Comparison of ENCODE assay signal across 9 cellular contexts in genomic region chr11:2888266-2888968, GRCh38. TPM values are rescaled to one million over a fixed set of nuclear protein-coding genes. Genes with fewer than 3 reads are reported as not detected.
A peak's percentile ranks its signal among the peaks of the same experiment; 100 is the strongest.
DNase-seq lines count a peak whose midpoint lies in the region; ATAC-seq and TF ChIP-seq lines count a peak whose summit lies in the region.
"Had no signal": no experiment of that assay in that cellular context is flagged by ENCODE, and none has a peak within 500 bp of the region (broad histone marks: within the 10 kb centered on the region; RNA-seq: fewer than 3 reads in every experiment).

No MANE protein-coding gene starts in this region.

- WGBS in smooth muscle cell (ENCODE audit: low lambda C conversion rate) = 37% methylated on average over 23 of the region's 25 CpGs

- H4K20me1 ChIP-seq in smooth muscle cell (ENCODE audit: low read depth) = peaks cover 16% of the 10 kb centered on the region

- ATAC-seq in HG03159 (IDR thresholded peaks at IDR 0.05; ENCODE audit: unreplicated experiment) = no peak

- no peaks in the 10 kb centered on the region for H3K36me3 ChIP-seq in smooth muscle cell (ENCODE audit: low read depth)

- H3F3A ChIP-seq in smooth muscle cell (ENCODE audit: low read depth) = peaks cover 20% of the 10 kb centered on the region

- peaks cover 13% of the 10 kb centered on the region for H3K4me1 ChIP-seq in smooth muscle cell (ENCODE audit: low read depth)

- TF ChIP-seq CTCF in astrocyte of the spinal cord (IDR thresholded peaks at IDR 0.05; ENCODE audit: low read depth, low read length) = peak; percentile 99
- TF ChIP-seq CTCF in smooth muscle cell (IDR thresholded peaks at IDR 0.05; ENCODE audit: borderline replicate concordance, insufficient read depth, poor library complexity, severe bottlenecking) = peak; percentile 92

- in situ Hi-C loops in astrocyte of the spinal cord (cut with HindIII; ENCODE audit: low sequenced_read_pairs) = no loop called here

- H3K4me2 ChIP-seq in smooth muscle cell = no peak overlapping the region

- no peaks in the 10 kb centered on the region for H3K9me3 ChIP-seq in smooth muscle cell (replicated peaks; ENCODE audit: low read depth)

- H3K27ac ChIP-seq in smooth muscle cell (ENCODE audit: low read depth) = no peak overlapping the region

- DNase-seq in A172 (ENCODE audit: low spot score) (peak; percentile 81), GM19238 (ENCODE audit: insufficient read length, low spot score) (peak; percentile 80), NCI-H2081 treated with DMSO at 0.1 percent for 48 hours (lab: John Stamatoyannopoulos, UW) (peak; percentile 23), UCSD-AML1 (lab: John Stamatoyannopoulos, UW; ENCODE audit: unreplicated experiment) (peak; percentile 81), astrocyte of the spinal cord (ENCODE audit: low read depth, low spot score) (peak; percentile 84), hypothalamus (lab: John Stamatoyannopoulos, UW) (peak in 48 of 51 donors; percentile 32 to 94 (median 78)), smooth muscle cell (lab: John Stamatoyannopoulos, UW; ENCODE audit: unreplicated experiment) (peak; percentile 66)

- H3K4me3 ChIP-seq in astrocyte of the spinal cord (ENCODE audit: low read depth, low read length) = no peak overlapping the region
- H3K4me3 ChIP-seq in smooth muscle cell = no peak overlapping the region

- H3K27me3 ChIP-seq in smooth muscle cell (ENCODE audit: low read depth) = no peaks in the 10 kb centered on the region

- no peak overlapping the region for H3K9ac ChIP-seq in smooth muscle cell (ENCODE audit: low read depth)

- H2AFZ ChIP-seq in smooth muscle cell (ENCODE audit: low read depth) = no peak overlapping the region

- H3K79me2 ChIP-seq in smooth muscle cell (ENCODE audit: low read depth) = peaks cover 15% of the 10 kb centered on the region

RNA-seq across cellular contexts. Expression of gene CDKN1C, which starts 2.8 kb away (rescaled TPM):
- total RNA-seq in A172 (2014; rRNA removed; shearing (Covaris generic)) = 32.5 and 40.5 TPM in 2 replicates
- 171 and 194 TPM in 2 replicates for total RNA-seq in smooth muscle cell
- 303 and 392 TPM in 2 replicates for polyA plus RNA-seq in smooth muscle cell

RNA-seq across cellular contexts. Expression of gene PHLDA2, which starts 40.8 kb away (rescaled TPM):
- 30.8 and 34.4 TPM in 2 replicates for total RNA-seq in A172 (2014; rRNA removed; shearing (Covaris generic))
- total RNA-seq in smooth muscle cell = 11.0 and 21.8 TPM in 2 replicates
- polyA plus RNA-seq in smooth muscle cell = 89.3 and 90.7 TPM in 2 replicates
- total RNA-seq: temporal lobe had no signal

Comparison
In these comparisons a context has a peak if more than half of its experiments do, and no peak if none do; other contexts are left out.
1. DNase-seq: peak in every context shown above with its lines; median percentile 84 in astrocyte of the spinal cord; 81 in A172; 81 in UCSD-AML1; 80 in GM19238; 78 in hypothalamus; 66 in smooth muscle cell; 23 in NCI-H2081 treated with DMSO at 0.1 percent for 48 hours.